Comparison of ENCODE assay signal across 14 cellular contexts in the genomic region with DNA sequence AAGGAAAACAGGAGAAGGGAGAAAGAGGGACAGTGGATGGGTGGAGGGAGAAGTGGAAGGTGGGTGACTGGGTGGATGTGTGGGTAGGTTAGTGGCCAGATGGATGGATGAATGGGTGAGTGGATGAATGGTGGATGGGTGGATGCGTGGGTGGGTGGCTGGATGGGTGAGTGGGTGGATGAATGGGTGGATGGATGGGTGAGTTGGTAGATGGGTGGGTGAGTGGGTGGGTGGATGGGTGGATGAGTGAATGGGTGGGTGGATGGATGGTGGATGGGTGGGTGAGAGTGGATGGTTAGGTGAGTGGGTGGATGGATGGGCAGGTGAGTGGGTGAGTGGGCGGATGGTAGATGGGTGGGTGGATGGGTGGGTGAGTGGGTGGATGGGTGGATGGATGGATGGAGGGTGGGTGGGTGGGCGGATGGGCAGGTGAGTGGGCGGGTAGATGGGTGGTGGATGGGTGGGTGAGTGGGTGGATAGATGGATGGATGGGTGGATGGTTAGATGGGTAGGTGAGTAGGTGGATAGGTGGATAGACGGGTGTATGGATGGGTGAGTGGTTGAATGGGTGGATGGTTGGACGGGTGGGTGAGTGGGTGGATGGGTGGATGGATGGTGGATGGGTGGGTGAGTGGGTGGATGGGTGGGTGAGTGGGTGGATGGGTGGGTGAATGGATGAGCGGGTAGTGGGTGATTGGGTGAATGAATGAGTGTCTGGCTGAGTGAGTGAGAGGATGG. TPM values are rescaled to one million over a fixed set of nuclear protein-coding genes. Genes with fewer than 3 reads are reported as not detected.
DNase-seq lines count a peak whose midpoint lies in the region; ATAC-seq and TF ChIP-seq lines count a peak whose summit lies in the region.
"Had no signal": no experiment of that assay in that cellular context is flagged by ENCODE, and none has a peak within 500 bp of the region (broad histone marks: within the 10 kb centered on the region; RNA-seq: fewer than 3 reads in every experiment).

No MANE protein-coding gene starts in this region.

- no peak overlapping the region for H4K91ac ChIP-seq in trophoblast cell (ENCODE audit: low read depth, low read length)

- H3K4me3 ChIP-seq in H7 (ENCODE audit: insufficient read depth, low read depth, low read length) (peak overlapping the region; percentile 71; the same call in 1 of the 2 replicates), Peyer's patch (peak overlapping the region in 3 of 4 donors; percentile 40 to 74 (median 70)), iPS-11a (ENCODE audit: low read depth, low read length) (peak overlapping the region; percentile 30), trophoblast cell (ENCODE audit: low read depth, low read length) (peak overlapping the region; percentile 36), uterus (no peak overlapping the region)

- H3K27ac ChIP-seq in Peyer's patch (peak overlapping the region in 2 of 4 donors; percentile 83 to 90), trophoblast cell (ENCODE audit: low read depth, low read length) (no peak overlapping the region), uterus (no peak overlapping the region)
- H3K27ac ChIP-seq: brain microvascular endothelial cell had no signal

- peaks cover 5% of the 10 kb centered on the region for H3K36me3 ChIP-seq in H7 (replicated peaks; ENCODE audit: control insufficient read depth, insufficient read depth, low read length)
- H3K36me3 ChIP-seq in Peyer's patch, result no peaks in the 10 kb centered on the region
- H3K36me3 ChIP-seq in trophoblast cell (ENCODE audit: control insufficient read depth in 1 of 2, insufficient read depth in 2 of 2, low read length in 2 of 2), result peaks cover 0 to 1% of the 10 kb centered on the region in 2 experiments
- H3K36me3 ChIP-seq in uterus, result no peaks in the 10 kb centered on the region
- H3K36me3 ChIP-seq: brain microvascular endothelial cell, HAP-1 had no signal

- TF ChIP-seq CTCF in Peyer's patch (IDR thresholded peaks at IDR 0.05) (no peak), GM20000 (IDR thresholded peaks at IDR 0.05; ENCODE audit: extremely low read depth, missing control alignments) (no peak), uterus (IDR thresholded peaks at IDR 0.05) (no peak)

- no peak overlapping the region for H2BK5ac ChIP-seq in trophoblast cell (ENCODE audit: low read depth, low read length, poor library complexity)

- WGBS in trophoblast cell (ENCODE audit: extremely low coverage, insufficient coverage, insufficient read length), result 97% methylated on average over 4 of the region's 7 CpGs

- H3K27me3 ChIP-seq in H7 (ENCODE audit: control insufficient read depth, insufficient read depth, low read length) (peaks cover 14% of the 10 kb centered on the region; the same call in 1 of the 2 replicates), Peyer's patch (peaks cover 0 to 10% of the 10 kb centered on the region in 2 donors), trophoblast cell (ENCODE audit: insufficient read depth, low read length) (no peaks in the 10 kb centered on the region), uterus (peaks cover 16 to 21% of the 10 kb centered on the region in 2 donors)

- ATAC-seq in GM21619 (IDR thresholded peaks at IDR 0.05; ENCODE audit: unreplicated experiment), result no peak
- ATAC-seq: sciatic nerve had no signal

- peaks cover 5% of the 10 kb centered on the region for H3K79me2 ChIP-seq in trophoblast cell (ENCODE audit: control insufficient read depth, insufficient read depth, low read length, poor library complexity)

- H3K4me2 ChIP-seq in trophoblast cell (ENCODE audit: low read length), result peak overlapping the region; percentile 76

- peak overlapping the region; percentile 49 for H4K8ac ChIP-seq in trophoblast cell (ENCODE audit: low read depth, low read length)

- no peak overlapping the region for H4K12ac ChIP-seq in trophoblast cell (ENCODE audit: low read depth, low read length)

- no peak overlapping the region for H3K14ac ChIP-seq in trophoblast cell (ENCODE audit: low read length)

- H3K4me1 ChIP-seq in Peyer's patch (peaks cover 0 to 24% (median 8%) of the 10 kb centered on the region in 4 donors), trophoblast cell (ENCODE audit: control insufficient read depth in 1 of 2, insufficient read depth in 2 of 2, low read length in 2 of 2) (peaks cover 11 to 12% of the 10 kb centered on the region in 2 experiments), uterus (peaks cover 0 to 11% of the 10 kb centered on the region in 2 donors)

- H3K9ac ChIP-seq in trophoblast cell (ENCODE audit: low read length), result peak overlapping the region; percentile 48
- H3K9ac ChIP-seq: SK-N-SH had no signal

- intact Hi-C loops in uterus (cut with DNase I; ENCODE audit: low total_unique reads), result no loop called here

- H2BK120ac ChIP-seq in trophoblast cell (ENCODE audit: insufficient read depth, low read length, poor library complexity), result peak overlapping the region; percentile 2

- TF ChIP-seq POLR2A in Peyer's patch (IDR thresholded peaks at IDR 0.05) (no peak), uterus (IDR thresholded peaks at IDR 0.05) (no peak)

- H3K79me1 ChIP-seq in trophoblast cell (ENCODE audit: low read length), result peaks cover 9% of the 10 kb centered on the region

- peak overlapping the region; percentile 15 for H2AFZ ChIP-seq in trophoblast cell (ENCODE audit: insufficient read depth, low read length, poor library complexity)

- peak overlapping the region; percentile 7 for H3K18ac ChIP-seq in trophoblast cell (ENCODE audit: low read length)

- no peak overlapping the region for H3K23ac ChIP-seq in trophoblast cell (ENCODE audit: low read length)

- H3K4ac ChIP-seq in trophoblast cell (ENCODE audit: low read depth, low read length), result no peak overlapping the region

- DNase-seq in H7 (no peak), Peyer's patch (no peak), trophoblast cell (no peak), GM20000 (ENCODE audit: low spot score) (no peak), uterus (no peak)
- DNase-seq: brain microvascular endothelial cell, MV-4-11 had no signal

- no peaks in the 10 kb centered on the region for H3K9me3 ChIP-seq in Peyer's patch
- no peaks in the 10 kb centered on the region for H3K9me3 ChIP-seq in trophoblast cell (ENCODE audit: insufficient read depth, low read depth, low read length)
- no peaks in the 10 kb centered on the region for H3K9me3 ChIP-seq in uterus
- H3K9me3 ChIP-seq: HAP-1, SK-N-SH had no signal

- H2AK5ac ChIP-seq in trophoblast cell (ENCODE audit: low read length), result no peak overlapping the region

- no peak overlapping the region for H2BK12ac ChIP-seq in trophoblast cell (ENCODE audit: low read length)

RNA-seq across cellular contexts. Expression of a gene that starts 0.7 kb away (rescaled TPM):
- 3.4 and 3.8 TPM in 2 replicates for total RNA-seq in H7 (2014; rRNA removed; shearing (Covaris generic))
- 100 to 1,000 TPM in 3 of 4 donors, 10 to 100 TPM in 1; 66.0 to 167 (median 154) TPM for total RNA-seq in Peyer's patch
- 13.9 and 14.0 TPM in 2 replicates for polyA plus RNA-seq in trophoblast cell (2013)
- 1 to 10 TPM in 2 of 4 donors, under 1 TPM in 1, not detected in 1; 0.21 to 5.7 (median 1.8) TPM for total RNA-seq in uterus
- total RNA-seq: CD4-positive, CD25-positive, alpha-beta regulatory T cell had no signal
- polyA plus RNA-seq: CD4-positive, CD25-positive, alpha-beta regulatory T cell; SK-N-SH had no signal

RNA-seq across cellular contexts. Expression of a gene that starts 48.4 kb away (rescaled TPM):
- total RNA-seq in H7 (2014; rRNA removed; shearing (Covaris generic)), result not detected in 2 replicates
- 1 to 10 TPM in 3 of 4 donors, not detected in 1; 2.4 to 5.8 (median 3.1) TPM for total RNA-seq in Peyer's patch
- 0.04 and 0.06 TPM in 2 replicates for polyA plus RNA-seq in trophoblast cell (2013)
- under 1 TPM in 2 of 4 donors, not detected in 2; 0.07 to 0.24 TPM for total RNA-seq in uterus
- total RNA-seq: CD4-positive, CD25-positive, alpha-beta regulatory T cell; foreskin keratinocyte had no signal
- polyA plus RNA-seq: foreskin keratinocyte, SK-N-SH had no signal

Comparison
In these comparisons a context has a peak if more than half of its experiments do, and no peak if none do; other contexts are left out.
1. H3K4me3 ChIP-seq: peak in H7 (single experiment), Peyer's patch (3 of 4), iPS-11a (single experiment) and trophoblast cell (single experiment); none in uterus (0 of 2).
2. RNA of a gene that starts 0.7 kb away (total RNA-seq): 66.0 to 167 TPM in Peyer's patch; 3.4 to 3.8 TPM in H7 and 0.21 to 5.7 TPM in uterus; every median in the first group is over 4 times any median in the second.